In the genomic region with DNA sequence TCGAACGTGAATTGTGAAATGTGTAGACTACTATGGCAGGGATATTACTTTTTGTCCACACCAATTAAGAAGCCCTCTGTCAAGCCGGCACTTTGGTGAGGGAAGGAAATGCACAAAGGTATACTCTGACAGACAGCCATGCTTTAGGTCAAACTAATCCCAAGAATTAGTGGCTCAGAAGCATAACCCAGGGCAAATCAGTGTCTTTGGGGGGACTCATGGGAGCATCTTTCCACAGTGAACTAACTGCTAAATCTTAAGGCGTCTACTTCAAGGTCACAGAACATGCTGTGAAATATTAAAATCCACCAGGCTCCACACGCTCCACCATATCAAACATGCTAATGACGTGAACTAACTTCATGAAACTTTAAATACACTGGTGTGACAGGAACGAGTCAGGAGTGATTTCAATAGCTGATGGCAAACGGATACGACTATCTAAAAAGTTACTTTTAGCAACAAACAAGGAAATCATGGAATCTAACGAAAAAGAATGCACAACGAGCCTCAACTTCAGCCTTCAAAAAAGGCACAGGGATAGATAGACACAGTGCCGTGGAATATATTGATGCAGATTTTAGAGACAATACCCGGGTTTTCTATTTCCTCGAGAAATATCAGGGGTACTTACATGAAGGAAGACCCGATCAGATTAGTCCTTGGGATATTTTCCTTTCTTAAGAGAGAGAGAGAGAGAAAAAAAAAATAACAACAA, we compare ENCODE assay signal across 8 cellular contexts. TPM values are rescaled to one million over a fixed set of nuclear protein-coding genes. Genes with fewer than 3 reads are reported as not detected.
DNase-seq lines count a peak whose midpoint lies in the region; ATAC-seq and TF ChIP-seq lines count a peak whose summit lies in the region.

No MANE protein-coding gene starts in this region.

- DNase-seq in activated CD8-positive, alpha-beta memory T cell treated with anti-CD3 and anti-CD28 coated beads, Interleukin-2, amount 10 ng/mL, durations not matched to agents 7 days and 5 days = no peak
- no peak for DNase-seq in activated CD8-positive, alpha-beta memory T cell treated with anti-CD3 and anti-CD28 coated beads for 24 hours
- no peak for DNase-seq in activated CD8-positive, alpha-beta T cell treated with anti-CD3 and anti-CD28 coated beads for 36 hours
- no peak for DNase-seq in left ventricle myocardium superior
- DNase-seq in sigmoid colon = no peak
- DNase-seq in cortex of kidney (lab: John Stamatoyannopoulos, UW) = no peak
- DNase-seq in NCI-H2171 treated with DMSO at 0.1 percent for 48 hours (lab: John Stamatoyannopoulos, UW) = no peak

- POLR2A ChIA-PET in activated CD8-positive, alpha-beta T cell treated with anti-CD3 and anti-CD28 coated beads for 36 hours (lab: Charles Lee) = no interaction called here

- no peaks in the 10 kb centered on the region for H3K27me3 ChIP-seq in sigmoid colon

- H3K27me3 Mint-ChIP-seq in activated CD8-positive, alpha-beta memory T cell treated with anti-CD3 and anti-CD28 coated beads, Interleukin-2, amount 10 ng/mL, durations not matched to agents 7 days and 5 days = peaks cover 61% of the 10 kb centered on the region
- H3K27me3 Mint-ChIP-seq in activated CD8-positive, alpha-beta T cell treated with anti-CD3 and anti-CD28 coated beads for 36 hours = peaks cover 48% of the 10 kb centered on the region

- H3K9me3 ChIP-seq in sigmoid colon = no peaks in the 10 kb centered on the region

- TF ChIP-seq POLR2A in sigmoid colon (IDR thresholded peaks at IDR 0.05) = no peak

- no peak for TF ChIP-seq CTCF in activated CD8-positive, alpha-beta T cell treated with anti-CD3 and anti-CD28 coated beads for 36 hours (IDR thresholded peaks at IDR 0.05)
- no peak for TF ChIP-seq CTCF in sigmoid colon (IDR thresholded peaks at IDR 0.05)

- no peaks in the 10 kb centered on the region for H3K36me3 ChIP-seq in sigmoid colon

- peak overlapping the region; percentile 80 for H3K4me3 Mint-ChIP-seq in activated CD8-positive, alpha-beta memory T cell treated with anti-CD3 and anti-CD28 coated beads, Interleukin-2, amount 10 ng/mL, durations not matched to agents 7 days and 5 days
- peak overlapping the region; percentile 76 for H3K4me3 Mint-ChIP-seq in activated CD8-positive, alpha-beta T cell treated with anti-CD3 and anti-CD28 coated beads for 36 hours

- WGBS in sigmoid colon, 2 donors = 0 to 1% methylated on average over 15 of the region's 15 CpGs

- H3K27ac Mint-ChIP-seq in activated CD8-positive, alpha-beta memory T cell treated with anti-CD3 and anti-CD28 coated beads, Interleukin-2, amount 10 ng/mL, durations not matched to agents 7 days and 5 days = no peak overlapping the region
- H3K27ac Mint-ChIP-seq in activated CD8-positive, alpha-beta T cell treated with anti-CD3 and anti-CD28 coated beads for 36 hours = no peak overlapping the region

- H3K36me3 Mint-ChIP-seq in activated CD8-positive, alpha-beta memory T cell treated with anti-CD3 and anti-CD28 coated beads, Interleukin-2, amount 10 ng/mL, durations not matched to agents 7 days and 5 days = peaks cover 2% of the 10 kb centered on the region
- no peaks in the 10 kb centered on the region for H3K36me3 Mint-ChIP-seq in activated CD8-positive, alpha-beta T cell treated with anti-CD3 and anti-CD28 coated beads for 36 hours (ENCODE audit: low read depth)

- no peaks in the 10 kb centered on the region for H3K9me3 Mint-ChIP-seq in activated CD8-positive, alpha-beta memory T cell treated with anti-CD3 and anti-CD28 coated beads, Interleukin-2, amount 10 ng/mL, durations not matched to agents 7 days and 5 days (ENCODE audit: low read depth)
- H3K9me3 Mint-ChIP-seq in activated CD8-positive, alpha-beta T cell treated with anti-CD3 and anti-CD28 coated beads for 36 hours = no peaks in the 10 kb centered on the region

- H3K27ac ChIP-seq in sigmoid colon = peak overlapping the region; percentile 87 to 93 (median 88)

- peaks cover 0 to 68% (median 44%) of the 10 kb centered on the region in 4 donors for H3K4me1 ChIP-seq in sigmoid colon

- CTCF ChIA-PET in activated CD8-positive, alpha-beta memory T cell treated with anti-CD3 and anti-CD28 coated beads, Interleukin-2, amount 10 ng/mL, durations not matched to agents 7 days and 5 days (lab: Charles Lee) = no interaction called here
- CTCF ChIA-PET in activated CD8-positive, alpha-beta T cell treated with anti-CD3 and anti-CD28 coated beads for 36 hours (lab: Charles Lee) = no interaction called here

- no peak for ATAC-seq in activated CD8-positive, alpha-beta memory T cell treated with anti-CD3 and anti-CD28 coated beads, Interleukin-2, amount 10 ng/mL, durations not matched to agents 7 days and 5 days
- ATAC-seq in activated CD8-positive, alpha-beta T cell treated with anti-CD3 and anti-CD28 coated beads for 36 hours = no peak
- ATAC-seq in left ventricle myocardium superior (peak; percentile 17), HG02885 (IDR thresholded peaks at IDR 0.05; ENCODE audit: poor library complexity, unreplicated experiment) (no peak)

- intact Hi-C loops in activated CD8-positive, alpha-beta T cell treated with anti-CD3 and anti-CD28 coated beads for 36 hours (cut with micrococcal nuclease) = no loop called here
- intact Hi-C loops in left ventricle myocardium superior (cut with micrococcal nuclease) (loop anchor here (5.0 kb wide), 2 partner anchors 55 to 145 kb away; no protein-coding TSS in a partner anchor), sigmoid colon (cut with DNase I) (loop anchor here (2.0 to 10.0 kb wide), 3 partner anchors 46 to 1642 kb away; partner anchors contain the start of gene LYSMD3)

- no peak for TF ChIP-seq EP300 in sigmoid colon (IDR thresholded peaks at IDR 0.05)

- H3K4me1 Mint-ChIP-seq in activated CD8-positive, alpha-beta memory T cell treated with anti-CD3 and anti-CD28 coated beads, Interleukin-2, amount 10 ng/mL, durations not matched to agents 7 days and 5 days = peaks cover 17% of the 10 kb centered on the region
- peaks cover 18% of the 10 kb centered on the region for H3K4me1 Mint-ChIP-seq in activated CD8-positive, alpha-beta T cell treated with anti-CD3 and anti-CD28 coated beads for 36 hours (ENCODE audit: low read depth)

- peak overlapping the region; percentile 57 to 65 (median 60) for H3K4me3 ChIP-seq in sigmoid colon

RNA-seq across cellular contexts. Expression of gene MEF2C, which starts 0.5 kb away (rescaled TPM):
- total RNA-seq in activated CD8-positive, alpha-beta memory T cell treated with anti-CD3 and anti-CD28 coated beads, Interleukin-2, amount 10 ng/mL, durations not matched to agents 7 days and 5 days = under 1 TPM; 0.06 to 0.19 TPM
- total RNA-seq in activated CD8-positive, alpha-beta T cell treated with anti-CD3 and anti-CD28 coated beads for 36 hours = 1 to 10 TPM in 1 of 2 experiments, under 1 TPM in 1; 0.27 to 1.3 TPM
- total RNA-seq in left ventricle myocardium superior (51.4 TPM), sigmoid colon (10 to 100 TPM; 32.1 to 51.4 (median 40.2) TPM)
- 10 to 100 TPM in 1 of 3 donors, 1 to 10 TPM in 2; 2.8 to 14.9 (median 9.0) TPM for polyA plus RNA-seq in sigmoid colon

Comparison
In these comparisons a context has a peak if more than half of its experiments do, and no peak if none do; other contexts are left out.
1. RNA of gene MEF2C, which starts 0.5 kb away (total RNA-seq): 51.4 TPM in left ventricle myocardium superior (single experiment) and 32.1 to 51.4 TPM in sigmoid colon; 0.27 to 1.3 TPM in activated CD8-positive, alpha-beta T cell treated with anti-CD3 and anti-CD28 coated beads for 36 hours and 0.06 to 0.19 TPM in activated CD8-positive, alpha-beta memory T cell treated with anti-CD3 and anti-CD28 coated beads, Interleukin-2, amount 10 ng/mL, durations not matched to agents 7 days and 5 days; every median in the first group is over 10 times any median in the second.